In the genomic region with DNA sequence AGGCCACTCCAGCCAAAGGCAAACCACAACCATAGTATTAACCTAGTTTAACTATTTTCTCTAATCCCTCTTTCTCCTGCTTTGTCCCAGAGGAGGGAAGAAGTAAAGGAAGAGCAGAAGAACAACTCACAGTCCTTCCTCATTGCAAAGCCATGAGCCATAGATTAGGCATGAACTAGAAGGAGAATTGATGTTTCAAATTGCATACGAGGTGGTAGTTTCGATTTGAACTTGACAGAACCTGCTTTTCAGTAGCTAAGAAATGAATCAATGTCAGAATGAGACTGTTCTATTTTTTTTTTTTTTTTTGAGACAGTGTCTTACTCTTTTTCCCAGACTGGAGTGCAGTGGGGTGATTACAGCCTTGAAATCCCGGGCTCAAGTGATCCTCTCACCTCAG, we compare ENCODE assay signal across 21 cellular contexts. TPM values are rescaled to one million over a fixed set of nuclear protein-coding genes. Genes with fewer than 3 reads are reported as not detected.
DNase-seq lines count a peak whose midpoint lies in the region; ATAC-seq, FAIRE-seq and TF ChIP-seq lines count a peak whose summit lies in the region.
"Had no signal": no experiment of that assay in that cellular context is flagged by ENCODE, and none has a peak within 500 bp of the region (broad histone marks: within the 10 kb centered on the region; RNA-seq: fewer than 3 reads in every experiment).

No MANE protein-coding gene starts in this region.

- TF ChIP-seq POLR2A in H1 (IDR thresholded peaks at IDR 0.05; ENCODE audit: control extremely low read depth in 1 of 2, low read depth in 2 of 2, low read length in 2 of 2): no peak

- POLR2A ChIA-PET in H1 (lab: Charles Lee; ENCODE audit: partially characterized antibody): no interaction called here

- no peak for FAIRE-seq in H1 (lab: Jason Lieb, UNC)
- FAIRE-seq: A204.1, K562 had no signal

- 0 out of 2 replicates have a peak overlapping the region, but pooled peaks have one; percentile 28 for H3K18ac ChIP-seq in H1 (ENCODE audit: extremely low read depth, low read length)

- ATAC-seq in HG03354 (IDR thresholded peaks at IDR 0.05; ENCODE audit: poor library complexity, severe bottlenecking, unreplicated experiment): no peak
- ATAC-seq in GM18502 (IDR thresholded peaks at IDR 0.05; ENCODE audit: poor library complexity, unreplicated experiment): no peak
- ATAC-seq: HCT116, K562 had no signal

- no peak for TF ChIP-seq CTCF in H1 (IDR thresholded peaks at IDR 0.05; ENCODE audit: control extremely low read depth in 1 of 3, insufficient read depth in 1 of 3, low read depth in 1 of 3, low read length in 3 of 3)
- TF ChIP-seq CTCF in osteoblast (IDR thresholded peaks at IDR 0.05; ENCODE audit: extremely low read depth, low read depth, low read length): no peak

- no peak for TF ChIP-seq RAD21 in H1 (IDR thresholded peaks at IDR 0.05 in 1 of 2, conservative IDR thresholded peaks at IDR 0.05 in 1 of 2; ENCODE audit: low read depth in 2 of 2, low read length in 2 of 2)

- H3K14ac ChIP-seq in H1 (ENCODE audit: insufficient read length): no peak overlapping the region

- H3K23ac ChIP-seq in H1 (ENCODE audit: insufficient read length): no peak overlapping the region

- H3K23me2 ChIP-seq in H1 (ENCODE audit: low read depth, low read length): peaks cover 2% of the 10 kb centered on the region; the same call in 1 of the 2 replicates

- H3K4me3 ChIP-seq in BLaER1: no peak overlapping the region; the same call in 1 of the 2 replicates
- H3K4me3 ChIP-seq in H1 (ENCODE audit: extremely low read depth in 1 of 4, insufficient read depth in 2 of 4, low read depth in 3 of 4, low read length in 4 of 4): no peak overlapping the region
- H3K4me3 ChIP-seq in osteoblast (ENCODE audit: insufficient read depth, low read length): no peak overlapping the region
- H3K4me3 ChIP-seq: GM23248, K562, SJSA1 had no signal

- no peak overlapping the region for H2BK15ac ChIP-seq in H1 (ENCODE audit: low read length)

- H2BK20ac ChIP-seq in H1 (ENCODE audit: low read length): peak overlapping the region; percentile 98; the same call in 1 of the 2 replicates

- no peak overlapping the region for H2BK5ac ChIP-seq in H1 (ENCODE audit: low read depth, low read length)

- H3K79me2 ChIP-seq in H1 (ENCODE audit: control insufficient read depth in 1 of 2, insufficient read depth in 2 of 2, low read length in 2 of 2) (no peaks in the 10 kb centered on the region), osteoblast (ENCODE audit: insufficient read depth, low read length) (no peaks in the 10 kb centered on the region)

- 95% methylated on average over 3 of the region's 3 CpGs; no CpG with 5 or more reads in 1 of the 2 experiments for WGBS in H1 (ENCODE audit: extremely low coverage in 1 of 2, insufficient coverage in 1 of 2, insufficient read length in 1 of 2, insufficient replicate concordance in 2 of 2, low coverage in 1 of 2, low lambda C conversion rate in 2 of 2, missing lambda C conversion rate in 1 of 2), 2 experiments

- H3K9ac ChIP-seq in BLaER1: no peak overlapping the region
- no peak overlapping the region for H3K9ac ChIP-seq in H1 (replicated peaks in 1 of 4; ENCODE audit: extremely low read depth in 1 of 4, low read depth in 3 of 4, low read length in 3 of 4)
- H3K9ac ChIP-seq: GM23248 had no signal

- H3K36me3 ChIP-seq in BLaER1 (no peaks in the 10 kb centered on the region), H1 (ENCODE audit: control insufficient read depth in 2 of 4, insufficient read depth in 4 of 4, low read length in 3 of 4) (no peaks in the 10 kb centered on the region), osteoblast (ENCODE audit: insufficient read depth, low read length) (no peaks in the 10 kb centered on the region)
- H3K36me3 ChIP-seq: SJSA1 had no signal

- H4K20me1 ChIP-seq in BLaER1: no peaks in the 10 kb centered on the region
- no peaks in the 10 kb centered on the region for H4K20me1 ChIP-seq in H1 (replicated peaks in 1 of 2; ENCODE audit: control insufficient read depth in 1 of 2, insufficient read depth in 2 of 2, low read length in 2 of 2)
- no peaks in the 10 kb centered on the region for H4K20me1 ChIP-seq in osteoblast (ENCODE audit: insufficient read depth, low read length)

- H3K4me1 ChIP-seq in BLaER1: peaks cover 100% of the 10 kb centered on the region
- peaks cover 8 to 14% (median 10%) of the 10 kb centered on the region in 4 experiments; a peak in 6 of 7 replicates for H3K4me1 ChIP-seq in H1 (replicated peaks in 1 of 4; ENCODE audit: control insufficient read depth in 3 of 4, insufficient read depth in 4 of 4, low read length in 3 of 4)
- H3K4me1 ChIP-seq in osteoblast (ENCODE audit: insufficient read depth, low read length): no peaks in the 10 kb centered on the region
- H3K4me1 ChIP-seq: Caco-2, SJSA1 had no signal

- no peak overlapping the region for H2AK5ac ChIP-seq in H1 (ENCODE audit: low read depth, low read length)

- H3K27ac ChIP-seq in BLaER1: peak overlapping the region; percentile 70
- H3K27ac ChIP-seq in H1 (ENCODE audit: low read depth, low read length): no peak overlapping the region
- H3K27ac ChIP-seq in osteoblast (ENCODE audit: low read depth, low read length): no peak overlapping the region
- H3K27ac ChIP-seq: GM23248, SJSA1 had no signal

- H4K8ac ChIP-seq in H1 (ENCODE audit: extremely low read depth, insufficient read depth, low read length): no peak overlapping the region

- H3K79me1 ChIP-seq in H1 (ENCODE audit: low read depth, low read length): no peaks in the 10 kb centered on the region

- H2AFZ ChIP-seq in H1 (ENCODE audit: low read length): no peak overlapping the region
- no peak overlapping the region for H2AFZ ChIP-seq in osteoblast (ENCODE audit: low read length)
- H2AFZ ChIP-seq: GM23248 had no signal

- no peak overlapping the region for H2BK12ac ChIP-seq in H1 (ENCODE audit: low read depth, low read length)

- H4K91ac ChIP-seq in H1 (replicated peaks; ENCODE audit: insufficient read length, low read length): no peak overlapping the region

- H2BK120ac ChIP-seq in H1 (replicated peaks; ENCODE audit: low read depth, low read length): no peak overlapping the region

- H3K9me3 ChIP-seq in BLaER1: no peaks in the 10 kb centered on the region
- no peaks in the 10 kb centered on the region for H3K9me3 ChIP-seq in H1 (ENCODE audit: insufficient read depth in 2 of 2, low read depth in 1 of 2, low read length in 1 of 2)
- no peaks in the 10 kb centered on the region for H3K9me3 ChIP-seq in osteoblast (ENCODE audit: low read depth, low read length)
- H3K9me3 ChIP-seq: Caco-2, SJSA1 had no signal

- no peak overlapping the region for H4K5ac ChIP-seq in H1 (ENCODE audit: insufficient read length, low read depth, low read length)

- H3K4me2 ChIP-seq in BLaER1: peak overlapping the region; percentile 77
- no peak overlapping the region for H3K4me2 ChIP-seq in H1 (ENCODE audit: insufficient read depth in 1 of 2, low read depth in 2 of 2, low read length in 2 of 2)
- H3K4me2 ChIP-seq in osteoblast (ENCODE audit: insufficient read depth, low read length): no peak overlapping the region

- H3K4ac ChIP-seq in H1 (replicated peaks; ENCODE audit: insufficient read length, low read depth, low read length): no peak overlapping the region

- H3K27me3 ChIP-seq in BLaER1 (no peaks in the 10 kb centered on the region), H1 (replicated peaks in 1 of 4; ENCODE audit: control insufficient read depth in 3 of 4, extremely low read depth in 1 of 4, insufficient read depth in 3 of 4, low read length in 3 of 4) (no peaks in the 10 kb centered on the region), osteoblast (ENCODE audit: insufficient read depth, low read length) (no peaks in the 10 kb centered on the region)

- no peak overlapping the region for H3K56ac ChIP-seq in H1 (replicated peaks; ENCODE audit: insufficient read length, low read depth, low read length)

- DNase-seq in M059J (ENCODE audit: low read depth) (peak; percentile 26), H1 (ENCODE audit: low read depth in 1 of 2, low spot score in 2 of 2) (no peak), osteoblast (ENCODE audit: insufficient read length, low spot score, missing footprints) (peak; percentile 26), NCI-H1105 (lab: John Stamatoyannopoulos, UW) (no peak)
- DNase-seq: Caco-2, DMS153, GM23248, NCI-H1436, NCI-H2029 treated with DMSO at 0.1 percent for 48 hours, NCI-H2171 treated with DMSO at 0.1 percent for 48 hours, NCI-H748 treated with DMSO at 0.1 percent for 48 hours, OCI-M1 had no signal

- CTCF ChIA-PET in H1 (lab: Charles Lee; ENCODE audit: partially characterized antibody): no interaction called here

- TF ChIP-seq EP300 in H1 (IDR thresholded peaks at IDR 0.05; ENCODE audit: borderline replicate concordance in 1 of 2, low read depth in 2 of 2, low read length in 2 of 2): no peak

TF ChIP-seq in H1, 55 proteins besides CTCF, POLR2A, EP300 and RAD21 (continues in another document):
- TF ChIP-seq CBX8 (IDR thresholded peaks at IDR 0.05; ENCODE audit: borderline replicate concordance, low read depth, low read length): no peak
- no peak for TF ChIP-seq EGR1 (IDR thresholded peaks at IDR 0.05; ENCODE audit: borderline replicate concordance, low read depth, low read length)
- TF ChIP-seq NANOG (IDR thresholded peaks at IDR 0.05; ENCODE audit: insufficient read depth, low read depth, low read length, poor library complexity, severe bottlenecking): no peak
- TF ChIP-seq KDM5A (IDR thresholded peaks at IDR 0.05; ENCODE audit: low read length): no peak
- TF ChIP-seq CBX5 (IDR thresholded peaks at IDR 0.05; ENCODE audit: low read depth, low read length): no peak
- TF ChIP-seq JUN (IDR thresholded peaks at IDR 0.05; ENCODE audit: low read depth, low read length): no peak
- TF ChIP-seq ZNF274 (IDR thresholded peaks at IDR 0.05; ENCODE audit: borderline replicate concordance, extremely low read depth, low read length): no peak
- no peak for TF ChIP-seq FOSL1 (IDR thresholded peaks at IDR 0.05; ENCODE audit: insufficient read depth, low read depth, low read length)
- no peak for TF ChIP-seq SRF (IDR thresholded peaks at IDR 0.05; ENCODE audit: low read depth, low read length)
- TF ChIP-seq BACH1 (IDR thresholded peaks at IDR 0.05; ENCODE audit: low read length): no peak
- no peak for TF ChIP-seq SP4 (IDR thresholded peaks at IDR 0.05; ENCODE audit: low read length)
- no peak for TF ChIP-seq GABPA (IDR thresholded peaks at IDR 0.05; ENCODE audit: borderline replicate concordance, insufficient read depth, low read length)

RNA-seq across cellular contexts. Expression of a gene that starts 48.3 kb away (rescaled TPM):
- total RNA-seq in M059J (2014; rRNA removed; shearing (Covaris generic)): not detected in 2 replicates
- 2.6 and 3.3 TPM in 2 replicates for total RNA-seq in H1 (2021; fragmentation: NEBNext Ultra II Directional; extraction: Animal tissue kit (Norgen Biotek cat#: 25700))
- polyA plus RNA-seq in H1 (2011; rRNA removed): 7.7 and 9.5 TPM in 2 replicates
- polyA plus RNA-seq in H1 (2011; cell fraction: cytosol; rRNA removed): 5.0 TPM
- polyA plus RNA-seq in H1 (2011; cell fraction: nucleus; rRNA removed): 6.4 TPM
- 1.8 to 3.8 TPM (median 2.3 TPM) in 4 replicates for polyA plus RNA-seq in H1 (2012, experiment 1 of 2)
- 0.21 TPM for polyA plus RNA-seq in H1 (2012, experiment 2 of 2)
- 2.7 TPM for polyA plus RNA-seq in H1 (2013, experiment 1 of 2)
- 2.2 TPM for polyA plus RNA-seq in H1 (2013, experiment 2 of 2)
- 19.9 and 31.2 TPM in 2 replicates for polyA minus RNA-seq in H1 (2011; rRNA and poly(A)+ RNA removed)
- 5.4 TPM for polyA minus RNA-seq in H1 (2011; cell fraction: cytosol; rRNA and poly(A)+ RNA removed)
- 4.3 TPM for polyA minus RNA-seq in H1 (2011; cell fraction: nucleus; rRNA and poly(A)+ RNA removed)
- not detected in 2 replicates for total RNA-seq in osteoblast
- total RNA-seq: Caco-2, GM23248, K562, NCI-H460, SJSA1 had no signal
- polyA plus RNA-seq: CD14-positive monocyte, GM23248, K562 had no signal

Comparison
In these comparisons a context has a peak if more than half of its experiments do, and no peak if none do; other contexts are left out.
1. DNase-seq: peak in M059J (single experiment) and osteoblast (single experiment); none in H1 (0 of 2) and NCI-H1105 (single experiment).